ENCODE assay signal across 19 cellular contexts in genomic region chr4:110778526-110778925, GRCh38.
DNase-seq lines count a peak whose midpoint lies in the region; ATAC-seq and TF ChIP-seq lines count a peak whose summit lies in the region.
"Had no signal": no experiment of that assay in that cellular context is flagged by ENCODE, and none has a peak within 500 bp of the region (broad histone marks: within the 10 kb centered on the region; RNA-seq: fewer than 3 reads in every experiment).

No MANE protein-coding gene starts in this region.

- H3K4me1 Mint-ChIP-seq in MCF 10A (ENCODE audit: insufficient read depth, unreplicated experiment), result no peaks in the 10 kb centered on the region
- no peaks in the 10 kb centered on the region for H3K4me1 Mint-ChIP-seq in activated T-helper 17 cell treated with anti-CD3 and anti-CD28 coated beads, Interleukin-2, amount 50 U/mL, for 72 hours
- H3K4me1 Mint-ChIP-seq: B cell, H9 had no signal

- POLR2A ChIA-PET in MCF 10A (lab: Yijun Ruan, JAX), result no interaction called here
- POLR2A ChIA-PET in IMR-90 (lab: Charles Lee; ENCODE audit: unreplicated experiment), result no interaction called here

- no peak overlapping the region for H2BK20ac ChIP-seq in IMR-90 (ENCODE audit: low read depth, low read length)

- ATAC-seq in IMR-90 (ENCODE audit: low read depth) (no peak), GM19328 (IDR thresholded peaks at IDR 0.05; ENCODE audit: unreplicated experiment) (no peak)
- no peak for ATAC-seq in activated T-helper 17 cell treated with anti-CD3 and anti-CD28 coated beads, Interleukin-2, amount 50 U/mL, for 72 hours (replicated peaks)
- ATAC-seq: K562, Panc1 had no signal

- no peak overlapping the region for H2BK120ac ChIP-seq in IMR-90 (ENCODE audit: low read depth, low read length)

- no peak overlapping the region for H2AK9ac ChIP-seq in IMR-90 (replicated peaks; ENCODE audit: low read depth, low read length, poor library complexity)

- no peaks in the 10 kb centered on the region for H3K79me1 ChIP-seq in IMR-90 (ENCODE audit: low read depth in 1 of 2, low read length in 2 of 2)

- H3K27ac ChIP-seq in breast epithelium (no peak overlapping the region), IMR-90 (ENCODE audit: insufficient read depth, low read length) (no peak overlapping the region)
- H3K27ac ChIP-seq: SJSA1 had no signal

- in situ Hi-C loops in IMR-90 (cut with MboI; ENCODE audit: low sequenced_read_pairs), result no loop called here

- H2AFZ ChIP-seq in IMR-90 (replicated peaks; ENCODE audit: low read length, poor library complexity), result no peak overlapping the region

- no peak overlapping the region for H3K23ac ChIP-seq in IMR-90 (ENCODE audit: low read depth, low read length)

- no peak overlapping the region for H3K56ac ChIP-seq in IMR-90 (ENCODE audit: extremely low read depth, insufficient read depth, low read length)

- CTCF ChIA-PET in MCF 10A (lab: Yijun Ruan, JAX) (no interaction called here), IMR-90 (lab: Yijun Ruan, JAX) (interaction anchor here (0.7 kb wide), 1 partner anchor 17 kb away, joined by 3 read pairs; no protein-coding TSS in a partner anchor)

- peaks cover 71% of the 10 kb centered on the region for H3K27me3 Mint-ChIP-seq in MCF 10A (ENCODE audit: insufficient read depth, unreplicated experiment)
- no peaks in the 10 kb centered on the region for H3K27me3 Mint-ChIP-seq in activated T-helper 17 cell treated with anti-CD3 and anti-CD28 coated beads, Interleukin-2, amount 50 U/mL, for 72 hours
- H3K27me3 Mint-ChIP-seq: B cell had no signal

- H4K5ac ChIP-seq in IMR-90 (ENCODE audit: low read depth, low read length), result no peak overlapping the region

- H3K27ac Mint-ChIP-seq in MCF 10A (ENCODE audit: low read depth, unreplicated experiment), result no peak overlapping the region
- no peak overlapping the region for H3K27ac Mint-ChIP-seq in activated T-helper 17 cell treated with anti-CD3 and anti-CD28 coated beads, Interleukin-2, amount 50 U/mL, for 72 hours
- H3K27ac Mint-ChIP-seq: B cell, H9 had no signal

- TF ChIP-seq POLR2A in breast epithelium (IDR thresholded peaks at IDR 0.05), result no peak
- no peak for TF ChIP-seq POLR2A in IMR-90 (IDR thresholded peaks at IDR 0.05; ENCODE audit: low read depth, low read length)

- intact Hi-C loops in MCF 10A (cut with micrococcal nuclease), result no loop called here
- intact Hi-C loops in breast epithelium (cut with DNase I; ENCODE audit: low total_unique reads), result no loop called here
- intact Hi-C loops in IMR-90 (cut with micrococcal nuclease), result no loop called here

- no peak overlapping the region for H3K18ac ChIP-seq in IMR-90 (ENCODE audit: low read depth, low read length)

- H3K9me3 Mint-ChIP-seq in MCF 10A (ENCODE audit: unreplicated experiment), result no peaks in the 10 kb centered on the region
- H3K9me3 Mint-ChIP-seq in activated T-helper 17 cell treated with anti-CD3 and anti-CD28 coated beads, Interleukin-2, amount 50 U/mL, for 72 hours, result no peaks in the 10 kb centered on the region
- H3K9me3 Mint-ChIP-seq: H9 had no signal

- H3K4ac ChIP-seq in IMR-90 (ENCODE audit: low read depth, low read length), result no peak overlapping the region

- TF ChIP-seq RAD21 in IMR-90 (IDR thresholded peaks at IDR 0.05; ENCODE audit: low read length), result no peak

- no peaks in the 10 kb centered on the region for H3K4me1 ChIP-seq in breast epithelium
- H3K4me1 ChIP-seq in IMR-90 (ENCODE audit: control insufficient read depth, insufficient read depth, low read length), result no peaks in the 10 kb centered on the region
- H3K4me1 ChIP-seq: SJSA1 had no signal

- no peak overlapping the region for H3K4me3 ChIP-seq in breast epithelium
- H3K4me3 ChIP-seq in IMR-90 (ENCODE audit: insufficient read depth, low read depth, low read length), result no peak overlapping the region
- H3K4me3 ChIP-seq in fibroblast of mammary gland (ENCODE audit: control insufficient read depth, low read depth, low read length), result no peak overlapping the region
- H3K4me3 ChIP-seq: K562, SJSA1 had no signal

- TF ChIP-seq CTCF in MCF 10A (IDR thresholded peaks at IDR 0.05; ENCODE audit: unreplicated experiment) (no peak), breast epithelium (IDR thresholded peaks at IDR 0.05) (no peak), IMR-90 (conservative IDR thresholded peaks at IDR 0.05; ENCODE audit: low read depth, low read length) (no peak), fibroblast of mammary gland (conservative IDR thresholded peaks at IDR 0.05; ENCODE audit: control insufficient read depth, insufficient read depth, low read depth, low read length) (no peak)

- no CpG with 5 or more reads among the region's 2 CpGs for WGBS in IMR-90 (ENCODE audit: extremely low coverage in 2 of 2, insufficient read length in 1 of 2), 2 experiments

- H2BK5ac ChIP-seq in IMR-90 (ENCODE audit: low read depth, low read length, poor library complexity, severe bottlenecking), result no peak overlapping the region

- H3K9me1 ChIP-seq in IMR-90 (ENCODE audit: insufficient read depth, low read length), result no peaks in the 10 kb centered on the region

- no peak overlapping the region for H2BK15ac ChIP-seq in IMR-90 (ENCODE audit: low read depth, low read length)

- DNase-seq in MCF 10A (ENCODE audit: unreplicated experiment) (peak; percentile 16), breast epithelium (ENCODE audit: low spot score in 2 of 2) (no peak), IMR-90 (peak; percentile 46), fibroblast of mammary gland (ENCODE audit: low read depth) (peak; percentile 72), SIG-M5 treated with dmso at 0.1 percent for 504 hours (lab: John Stamatoyannopoulos, UW; ENCODE audit: unreplicated experiment) (no peak), T-helper 9 cell (no peak)
- DNase-seq: 8988T, DMS 273 treated with DMSO at 0.1 percent for 48 hours, DND-41, H9, NCI-H187, NCI-H226, NCI-H69 had no signal

- no peaks in the 10 kb centered on the region for H3K9me3 ChIP-seq in breast epithelium
- no peaks in the 10 kb centered on the region for H3K9me3 ChIP-seq in IMR-90 (ENCODE audit: control insufficient read depth, insufficient read depth, low read length)
- H3K9me3 ChIP-seq: SJSA1 had no signal

- no peaks in the 10 kb centered on the region for H3K36me3 ChIP-seq in breast epithelium
- H3K36me3 ChIP-seq in IMR-90 (ENCODE audit: control insufficient read depth, insufficient read depth, low read length), result no peaks in the 10 kb centered on the region
- H3K36me3 ChIP-seq: SJSA1 had no signal

- no peaks in the 10 kb centered on the region for H3K36me3 Mint-ChIP-seq in MCF 10A (ENCODE audit: insufficient read depth, unreplicated experiment)
- H3K36me3 Mint-ChIP-seq in activated T-helper 17 cell treated with anti-CD3 and anti-CD28 coated beads, Interleukin-2, amount 50 U/mL, for 72 hours (ENCODE audit: low read depth), result no peaks in the 10 kb centered on the region

- H3K27me3 ChIP-seq in breast epithelium, result no peaks in the 10 kb centered on the region
- no peaks in the 10 kb centered on the region for H3K27me3 ChIP-seq in IMR-90 (ENCODE audit: control insufficient read depth, insufficient read depth, low read length)
- H3K27me3 ChIP-seq: SJSA1 had no signal

- H2AK5ac ChIP-seq in IMR-90 (ENCODE audit: low read depth, low read length), result no peak overlapping the region

- H3K4me3 Mint-ChIP-seq in MCF 10A (ENCODE audit: unreplicated experiment), result no peak overlapping the region
- no peak overlapping the region for H3K4me3 Mint-ChIP-seq in activated T-helper 17 cell treated with anti-CD3 and anti-CD28 coated beads, Interleukin-2, amount 50 U/mL, for 72 hours
- H3K4me3 Mint-ChIP-seq: B cell, H9 had no signal

- H3K9ac ChIP-seq in IMR-90 (ENCODE audit: low read depth, low read length), result no peak overlapping the region

- BruUV-seq in MCF 10A (replicated peaks; lab: Mats Ljungman, UMichigan) (no TSS peak), IMR-90 (replicated peaks; lab: Mats Ljungman, UMichigan) (no TSS peak)

- H4K20me1 ChIP-seq in IMR-90 (ENCODE audit: insufficient read depth, low read length), result no peaks in the 10 kb centered on the region

- dilution Hi-C loops in IMR-90 (cut with HindIII; ENCODE audit: low sequenced_read_pairs, unreplicated experiment), result no loop called here

- no peak overlapping the region for H3K4me2 ChIP-seq in IMR-90 (ENCODE audit: low read depth, low read length)

- no peak overlapping the region for H4K8ac ChIP-seq in IMR-90 (ENCODE audit: low read depth in 2 of 2, low read length in 2 of 2)

- no peak overlapping the region for H3K14ac ChIP-seq in IMR-90 (replicated peaks; ENCODE audit: low read depth, low read length)

- no peak overlapping the region for H4K91ac ChIP-seq in IMR-90 (ENCODE audit: insufficient read depth, low read depth, low read length)

TF ChIP-seq in IMR-90, 13 proteins besides CTCF, POLR2A, EP300 and RAD21:
- TF ChIP-seq SMC3 (IDR thresholded peaks at IDR 0.05; ENCODE audit: low read depth, low read length) (no peak), RFX5 (IDR thresholded peaks at IDR 0.05; ENCODE audit: low read depth, low read length) (no peak), MXI1 (IDR thresholded peaks at IDR 0.05; ENCODE audit: borderline replicate concordance, low read depth, low read length) (no peak), ELK1 (IDR thresholded peaks at IDR 0.05; ENCODE audit: borderline replicate concordance, low read depth, low read length) (no peak), BHLHE40 (IDR thresholded peaks at IDR 0.05; ENCODE audit: low read depth, low read length) (no peak), CEBPB (IDR thresholded peaks at IDR 0.05; ENCODE audit: low read depth, low read length) (no peak), RCOR1 (IDR thresholded peaks at IDR 0.05; ENCODE audit: insufficient replicate concordance, low read length) (no peak)

Comparison
In these comparisons a context has a peak if more than half of its experiments do, and no peak if none do; other contexts are left out.
1. DNase-seq: peak in MCF 10A (single experiment), IMR-90 (single experiment) and fibroblast of mammary gland (single experiment); none in breast epithelium (0 of 2), SIG-M5 treated with dmso at 0.1 percent for 504 hours (single experiment) and T-helper 9 cell (single experiment).